Comparison of ENCODE assay signal across 8 cellular contexts in the genomic region with DNA sequence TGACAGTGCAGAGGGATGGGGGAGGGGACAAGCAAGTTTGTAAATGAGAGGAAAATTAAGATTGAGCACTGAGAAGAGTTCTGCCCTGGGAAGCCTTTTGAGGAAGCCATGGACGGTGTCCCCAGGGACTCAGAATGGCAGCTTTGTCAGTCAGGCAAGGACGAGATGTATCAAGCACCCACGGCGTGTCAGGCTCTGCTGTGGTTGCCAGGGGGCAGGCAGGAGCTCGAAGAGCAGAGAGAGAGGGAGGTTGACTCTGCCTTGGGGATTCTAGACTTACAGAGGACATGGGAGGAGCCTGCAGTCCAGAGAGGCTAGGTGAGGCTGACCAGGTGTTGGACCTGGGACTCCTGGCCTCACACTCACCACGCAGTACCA. TPM values are rescaled to one million over a fixed set of nuclear protein-coding genes. Genes with fewer than 3 reads are reported as not detected.
DNase-seq lines count a peak whose midpoint lies in the region; ATAC-seq and TF ChIP-seq lines count a peak whose summit lies in the region.
"Had no signal": no experiment of that assay in that cellular context is flagged by ENCODE, and none has a peak within 500 bp of the region (broad histone marks: within the 10 kb centered on the region; RNA-seq: fewer than 3 reads in every experiment).

No MANE protein-coding gene starts in this region.

- no peaks in the 10 kb centered on the region for H3K9me2 ChIP-seq in GM23248 (ENCODE audit: insufficient read depth)

- H3K4me3 ChIP-seq in GM23248 (no peak overlapping the region), epithelial cell of esophagus (ENCODE audit: low read length) (no peak overlapping the region), psoas muscle (no peak overlapping the region), SJCRH30 (no peak overlapping the region)

- WGBS in GM23248 (ENCODE audit: low coverage in 1 of 2, low lambda C conversion rate in 2 of 2, missing lambda C conversion rate in 2 of 2), 2 experiments: 28 to 38% methylated on average over 6 of the region's 6 CpGs
- 8 to 21% (median 13%) methylated on average over 6 of the region's 6 CpGs for WGBS in psoas muscle, 3 donors

- DNase-seq in GM23248: peak; percentile 54
- peak; percentile 66 for DNase-seq in NCI-H510A (lab: John Stamatoyannopoulos, UW)
- peak; percentile 49 for DNase-seq in epithelial cell of esophagus (ENCODE audit: low read depth)
- DNase-seq in psoas muscle: no peak
- DNase-seq in GOT3 (lab: John Stamatoyannopoulos, UW): no peak
- DNase-seq in cerebellar nuclear complex (lab: John Stamatoyannopoulos, UW): no peak
- no peak for DNase-seq in SJCRH30
- DNase-seq: T-helper 17 cell had no signal

- H3K27me3 ChIP-seq in GM23248 (replicated peaks; ENCODE audit: insufficient read depth) (no peaks in the 10 kb centered on the region), psoas muscle (ENCODE audit: insufficient read depth in 3 of 3, low read length in 2 of 3) (peaks cover 0 to 24% (median 0%) of the 10 kb centered on the region in 3 donors), SJCRH30 (no peaks in the 10 kb centered on the region)

- H3K4me2 ChIP-seq in GM23248 (ENCODE audit: unreplicated experiment): peak overlapping the region; percentile 27

- H3K79me2 ChIP-seq in GM23248 (ENCODE audit: insufficient read depth): no peaks in the 10 kb centered on the region

- in situ Hi-C loops in GM23248 (cut with MboI): no loop called here

- H3K27ac ChIP-seq in GM23248: no peak overlapping the region
- H3K27ac ChIP-seq in psoas muscle: no peak overlapping the region
- no peak overlapping the region for H3K27ac ChIP-seq in SJCRH30

- H3K36me3 ChIP-seq in GM23248 (ENCODE audit: low read depth) (no peaks in the 10 kb centered on the region), psoas muscle (ENCODE audit: insufficient read depth in 1 of 2, low read depth in 1 of 2) (no peaks in the 10 kb centered on the region), SJCRH30 (no peaks in the 10 kb centered on the region)

- H3K9me3 ChIP-seq in GM23248 (ENCODE audit: low read depth): no peaks in the 10 kb centered on the region
- H3K9me3 ChIP-seq in psoas muscle: no peaks in the 10 kb centered on the region
- H3K9me3 ChIP-seq in SJCRH30 (replicated peaks): no peaks in the 10 kb centered on the region

- no peaks in the 10 kb centered on the region for H4K20me1 ChIP-seq in GM23248 (ENCODE audit: insufficient read depth)

- H3K4me1 ChIP-seq in GM23248 (ENCODE audit: insufficient read depth): peaks cover 2% of the 10 kb centered on the region; the same call in 1 of the 2 replicates
- H3K4me1 ChIP-seq in psoas muscle: no peaks in the 10 kb centered on the region
- H3K4me1 ChIP-seq in SJCRH30: no peaks in the 10 kb centered on the region

- TF ChIP-seq CTCF in epithelial cell of esophagus (IDR thresholded peaks at IDR 0.05; ENCODE audit: insufficient read depth, low read depth, low read length, missing control alignments): peak; percentile 30
- no peak for TF ChIP-seq CTCF in psoas muscle (IDR thresholded peaks at IDR 0.05)

- H2AFZ ChIP-seq in GM23248: no peak overlapping the region

- ATAC-seq in psoas muscle: peak; percentile 46 to 75 (median 64)
- ATAC-seq: T-helper 17 cell had no signal

- intact Hi-C loops in psoas muscle (cut with DNase I): no loop called here

- no peaks in the 10 kb centered on the region for H3F3A ChIP-seq in GM23248 (ENCODE audit: insufficient read depth)

- no peak overlapping the region for H3K9ac ChIP-seq in GM23248

RNA-seq across cellular contexts. Expression of gene SYT7, which starts 29.1 kb away (rescaled TPM):
- total RNA-seq in GM23248 (2014; rRNA removed; shearing (Covaris generic)): 1.5 and 1.9 TPM in 2 replicates
- polyA plus RNA-seq in GM23248 (2016; fragmentation: Nextera tagmentation; extraction: Ambion mirVana) (0.40 and 0.72 TPM in 2 replicates), psoas muscle (1 to 10 TPM in 2 of 3 donors, under 1 TPM in 1; 0.96 to 3.5 (median 1.4) TPM)
- 1 to 10 TPM; 1.9 to 2.8 (median 2.1) TPM for total RNA-seq in psoas muscle
- 1.1 and 1.3 TPM in 2 replicates for total RNA-seq in SJCRH30 (2014; rRNA removed; shearing (Covaris generic))
- total RNA-seq: T-helper 17 cell had no signal

Comparison
In these comparisons a context has a peak if more than half of its experiments do, and no peak if none do; other contexts are left out.
1. DNase-seq: peak in GM23248 (single experiment), NCI-H510A (single experiment) and epithelial cell of esophagus (single experiment); none in psoas muscle (0 of 2), GOT3 (single experiment), cerebellar nuclear complex (0 of 2) and SJCRH30 (0 of 2).